In the genomic region with DNA sequence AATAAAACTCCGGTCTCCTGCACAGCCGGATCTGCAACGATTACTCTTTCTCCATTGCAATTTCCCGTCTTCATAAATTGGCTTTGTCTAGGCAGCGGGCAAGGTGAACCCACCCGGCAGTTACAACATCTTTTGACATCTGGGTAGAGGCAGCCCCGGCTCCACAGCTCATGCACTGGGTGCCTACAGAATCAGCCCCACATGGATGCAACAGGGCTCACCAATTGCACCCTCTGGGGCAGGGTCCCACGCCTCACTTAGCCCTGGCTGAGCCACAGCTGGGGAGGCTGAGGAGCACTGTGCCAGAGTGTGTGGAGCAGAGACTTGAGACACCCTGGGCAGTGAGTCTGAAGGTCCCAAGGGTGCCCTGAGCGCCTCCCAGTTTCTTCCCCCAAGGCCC, we compare ENCODE assay signal across 38 cellular contexts.
"Had no signal": no experiment of that assay in that cellular context is flagged by ENCODE, and none has a peak within 500 bp of the region (broad histone marks: within the 10 kb centered on the region; RNA-seq: fewer than 3 reads in every experiment).

No MANE protein-coding gene starts in this region.

- H3K36me3 ChIP-seq: adrenal gland, ascending aorta, brain microvascular endothelial cell, breast epithelium, cardiac muscle cell had no signal

- H3K4me3 Mint-ChIP-seq: activated naive CD4-positive, alpha-beta T cell treated with anti-CD3 and anti-CD28 coated beads for 36 hours; activated naive CD4-positive, alpha-beta T cell treated with anti-CD3 and anti-CD28 coated beads, Interleukin-2, amount 10 ng/mL, durations not matched to agents 7 days and 5 days; activated naive CD4-positive, alpha-beta T cell treated with anti-CD3 and anti-CD28 coated beads, Interleukin-2, amount 50 U/mL, for 24 hours; activated naive CD8-positive, alpha-beta T cell; activated naive CD8-positive, alpha-beta T cell treated with anti-CD3 and anti-CD28 coated beads for 36 hours; activated naive CD8-positive, alpha-beta T cell treated with anti-CD3 and anti-CD28 coated beads, Interleukin-2, amount 10 ng/mL, durations not matched to agents 7 days and 5 days; activated naive CD8-positive, alpha-beta T cell treated with anti-CD3 and anti-CD28 coated beads, Interleukin-2, amount 50 U/mL, for 24 hours; activated T-cell treated with anti-CD3 and anti-CD28 coated beads, Interleukin-2, amount 50 U/mL, for 24 hours; activated T-cell treated with anti-CD3 and anti-CD28 coated beads, Interleukin-2, amount 50 U/mL, for 4 hours; activated T-cell treated with anti-CD3 and anti-CD28 coated beads, Interleukin-2, amount 50 U/mL, for 72 hours; activated T-helper 1 cell treated with anti-CD3 and anti-CD28 coated beads, Interleukin-12 subunit alpha, Interleukin-12 subunit beta, Interleukin-2, Interleukin-4 antibody, amounts not matched to agents 30 ng/mL and 10 ng/mL and 1 ng/mL, durations not matched to agents 14 hours and 24 hours and 36 hours; activated T-helper 17 cell treated with anti-CD3 and anti-CD28 coated beads, Interleukin-2, amount 50 U/mL, for 72 hours; brain; central memory CD8-positive, alpha-beta T cell had no signal

- ATAC-seq: activated naive CD4-positive, alpha-beta T cell treated with anti-CD3 and anti-CD28 coated beads, Interleukin-2, amount 50 U/mL, for 72 hours; activated naive CD8-positive, alpha-beta T cell treated with anti-CD3 and anti-CD28 coated beads, Interleukin-2, amount 50 U/mL, for 24 hours; activated T-cell treated with anti-CD3 and anti-CD28 coated beads, Interleukin-2, amount 50 U/mL, for 4 hours; activated T-cell treated with anti-CD3 and anti-CD28 coated beads, Interleukin-2, amount 50 U/mL, for 72 hours; activated T-helper 17 cell treated with anti-CD3 and anti-CD28 coated beads, Interleukin-2, amount 50 U/mL, for 72 hours; body of pancreas had no signal

- H3K36me3 Mint-ChIP-seq: activated naive CD4-positive, alpha-beta T cell treated with anti-CD3 and anti-CD28 coated beads, Interleukin-2, amount 10 ng/mL, durations not matched to agents 7 days and 5 days; activated naive CD4-positive, alpha-beta T cell treated with anti-CD3 and anti-CD28 coated beads, Interleukin-2, amount 50 U/mL, for 24 hours; activated naive CD8-positive, alpha-beta T cell; activated naive CD8-positive, alpha-beta T cell treated with anti-CD3 and anti-CD28 coated beads for 36 hours; activated naive CD8-positive, alpha-beta T cell treated with anti-CD3 and anti-CD28 coated beads, Interleukin-2, amount 10 ng/mL, durations not matched to agents 7 days and 5 days; brain had no signal

- H3K4me3 ChIP-seq: adrenal gland, ascending aorta, body of pancreas, breast epithelium, cardiac muscle cell had no signal

- H3K4me1 ChIP-seq: adrenal gland, ascending aorta, body of pancreas, breast epithelium had no signal

- H3K9me3 Mint-ChIP-seq: activated naive CD4-positive, alpha-beta T cell treated with anti-CD3 and anti-CD28 coated beads for 36 hours; activated naive CD4-positive, alpha-beta T cell treated with anti-CD3 and anti-CD28 coated beads, Interleukin-2, amount 10 ng/mL, durations not matched to agents 7 days and 5 days; activated naive CD8-positive, alpha-beta T cell treated with anti-CD3 and anti-CD28 coated beads, Interleukin-2, amount 10 ng/mL, durations not matched to agents 7 days and 5 days; activated naive CD8-positive, alpha-beta T cell treated with anti-CD3 and anti-CD28 coated beads, Interleukin-2, amount 50 U/mL, for 24 hours; activated T-cell treated with anti-CD3 and anti-CD28 coated beads, Interleukin-2, amount 50 U/mL, for 24 hours; activated T-helper 1 cell treated with anti-CD3 and anti-CD28 coated beads, Interleukin-12 subunit alpha, Interleukin-12 subunit beta, Interleukin-2, Interleukin-4 antibody, amounts not matched to agents 30 ng/mL and 10 ng/mL and 1 ng/mL, durations not matched to agents 14 hours and 24 hours and 36 hours; activated T-helper 2 cell treated with anti-CD3 and anti-CD28 coated beads, Interferon-gamma antibody, Interleukin-2, Interleukin-4, amounts not matched to agents 10 μg/mL and 5 μg/mL and 100 μg/mL, durations not matched to agents 14 hours and 24 hours and 36 hours had no signal

- H3K27me3 ChIP-seq: ascending aorta, body of pancreas, brain microvascular endothelial cell, cardiac muscle cell had no signal

- H3K4me1 Mint-ChIP-seq: brain had no signal

- H3K9me3 ChIP-seq: adrenal gland, ascending aorta, body of pancreas had no signal

- H3K27me3 Mint-ChIP-seq: activated naive CD4-positive, alpha-beta T cell treated with anti-CD3 and anti-CD28 coated beads, Interleukin-2, amount 10 ng/mL, durations not matched to agents 7 days and 5 days; activated T-helper 17 cell treated with anti-CD3 and anti-CD28 coated beads, Interleukin-2, amount 50 U/mL, for 72 hours had no signal

- H3K27ac Mint-ChIP-seq: activated naive CD4-positive, alpha-beta T cell treated with anti-CD3 and anti-CD28 coated beads for 36 hours; activated naive CD4-positive, alpha-beta T cell treated with anti-CD3 and anti-CD28 coated beads, Interleukin-2, amount 10 ng/mL, durations not matched to agents 7 days and 5 days; activated naive CD4-positive, alpha-beta T cell treated with anti-CD3 and anti-CD28 coated beads, Interleukin-2, amount 50 U/mL, for 24 hours; activated naive CD4-positive, alpha-beta T cell treated with anti-CD3 and anti-CD28 coated beads, Interleukin-2, amount 50 U/mL, for 72 hours; activated naive CD8-positive, alpha-beta T cell; activated naive CD8-positive, alpha-beta T cell treated with anti-CD3 and anti-CD28 coated beads for 36 hours; activated naive CD8-positive, alpha-beta T cell treated with anti-CD3 and anti-CD28 coated beads, Interleukin-2, amount 10 ng/mL, durations not matched to agents 7 days and 5 days; activated naive CD8-positive, alpha-beta T cell treated with anti-CD3 and anti-CD28 coated beads, Interleukin-2, amount 50 U/mL, for 24 hours; activated T-cell treated with anti-CD3 and anti-CD28 coated beads, Interleukin-2, amount 50 U/mL, for 24 hours; activated T-cell treated with anti-CD3 and anti-CD28 coated beads, Interleukin-2, amount 50 U/mL, for 72 hours; activated T-helper 1 cell treated with anti-CD3 and anti-CD28 coated beads, Interleukin-12 subunit alpha, Interleukin-12 subunit beta, Interleukin-2, Interleukin-4 antibody, amounts not matched to agents 30 ng/mL and 10 ng/mL and 1 ng/mL, durations not matched to agents 14 hours and 24 hours and 36 hours; activated T-helper 17 cell treated with anti-CD3 and anti-CD28 coated beads, Interleukin-2, amount 50 U/mL, for 72 hours; activated T-helper 2 cell treated with anti-CD3 and anti-CD28 coated beads, Interferon-gamma antibody, Interleukin-2, Interleukin-4, amounts not matched to agents 10 μg/mL and 5 μg/mL and 100 μg/mL, durations not matched to agents 14 hours and 24 hours and 36 hours; brain had no signal

- DNase-seq: activated effector memory CD4-positive, alpha-beta T cell treated with anti-CD3 and anti-CD28 coated beads, Interleukin-2, amount 50 U/mL, for 16 hours; activated effector memory CD4-positive, alpha-beta T cell treated with Interleukin-2 at 50 U/mL for 16 hours; activated gamma-delta T cell; activated gamma-delta T cell treated with Interleukin-2 at 50 U/mL for 16 hours; activated naive CD4-positive, alpha-beta T cell; activated naive CD4-positive, alpha-beta T cell treated with anti-CD3 and anti-CD28 coated beads for 36 hours; activated naive CD4-positive, alpha-beta T cell treated with anti-CD3 and anti-CD28 coated beads, Interleukin-2, amount 10 ng/mL, durations not matched to agents 7 days and 5 days; activated naive CD4-positive, alpha-beta T cell treated with anti-CD3 and anti-CD28 coated beads, Interleukin-2, amount 50 U/mL, for 16 hours; activated naive CD4-positive, alpha-beta T cell treated with Interleukin-2 at 50 U/mL for 16 hours; activated naive CD8-positive, alpha-beta T cell treated with anti-CD3 and anti-CD28 coated beads for 36 hours; activated naive CD8-positive, alpha-beta T cell treated with anti-CD3 and anti-CD28 coated beads, Interleukin-2, amount 10 ng/mL, durations not matched to agents 7 days and 5 days; activated naive CD8-positive, alpha-beta T cell treated with anti-CD3 and anti-CD28 coated beads, Interleukin-2, amount 50 U/mL, for 24 hours; activated T-cell treated with anti-CD3 and anti-CD28 coated beads, Interleukin-2, amount 50 U/mL, for 1 hour; activated T-cell treated with anti-CD3 and anti-CD28 coated beads, Interleukin-2, amount 50 U/mL, for 24 hours; activated T-cell treated with anti-CD3 and anti-CD28 coated beads, Interleukin-2, amount 50 U/mL, for 4 hours; activated T-cell treated with anti-CD3 and anti-CD28 coated beads, Interleukin-2, amount 50 U/mL, for 48 hours; activated T-cell treated with anti-CD3 and anti-CD28 coated beads, Interleukin-2, amount 50 U/mL, for 72 hours; adrenal gland; amniotic stem cell; amygdala; anterior cingulate cortex; aorta; body of pancreas; brain microvascular endothelial cell; caudate nucleus; central memory CD4-positive, alpha-beta T cell; cerebellar nuclear complex had no signal

- H3K27ac ChIP-seq: adrenal gland, ascending aorta, body of pancreas, brain microvascular endothelial cell, breast epithelium, cardiac muscle cell had no signal
